Comparison of ENCODE assay signal across 27 cellular contexts in genomic region chr5:149904977-149905376, GRCh38. TPM values are rescaled to one million over a fixed set of nuclear protein-coding genes. Genes with fewer than 3 reads are reported as not detected.
DNase-seq lines count a peak whose midpoint lies in the region; ATAC-seq and TF ChIP-seq lines count a peak whose summit lies in the region.
"Had no signal": no experiment of that assay in that cellular context is flagged by ENCODE, and none has a peak within 500 bp of the region (broad histone marks: within the 10 kb centered on the region; RNA-seq: fewer than 3 reads in every experiment).

No MANE protein-coding gene starts in this region.

- H3K4me2 ChIP-seq in PC-3 (ENCODE audit: low read length) = no peak overlapping the region

- H3K4me1 Mint-ChIP-seq in MCF 10A (ENCODE audit: insufficient read depth, unreplicated experiment) = peaks cover 23% of the 10 kb centered on the region
- H3K4me1 Mint-ChIP-seq in activated CD8-positive, alpha-beta memory T cell treated with anti-CD3 and anti-CD28 coated beads, Interleukin-2, amount 10 ng/mL, durations not matched to agents 7 days and 5 days = peaks cover 26% of the 10 kb centered on the region
- peaks cover 5 to 8% (median 6%) of the 10 kb centered on the region in 3 donors for H3K4me1 Mint-ChIP-seq in CD8-positive, alpha-beta memory T cell

- H3K9me3 Mint-ChIP-seq in MCF 10A (ENCODE audit: unreplicated experiment) = no peaks in the 10 kb centered on the region
- H3K9me3 Mint-ChIP-seq in activated CD8-positive, alpha-beta memory T cell treated with anti-CD3 and anti-CD28 coated beads, Interleukin-2, amount 10 ng/mL, durations not matched to agents 7 days and 5 days (ENCODE audit: low read depth) = no peaks in the 10 kb centered on the region
- H3K9me3 Mint-ChIP-seq in CD8-positive, alpha-beta memory T cell = no peaks in the 10 kb centered on the region
- H3K9me3 Mint-ChIP-seq: neural crest cell; T-helper 1 cell treated with Interleukin-12 subunit alpha and Interleukin-12 subunit beta and Interleukin-4 antibody, amounts not matched to agents 30 μg/mL and 1 μg/mL, for 36 hours had no signal

- H3K9me2 ChIP-seq in PC-3 (replicated peaks; ENCODE audit: low read length) = no peaks in the 10 kb centered on the region

- H3K4me1 ChIP-seq in breast epithelium (no peaks in the 10 kb centered on the region), PC-3 (ENCODE audit: insufficient read depth, low read length) (no peaks in the 10 kb centered on the region)
- H3K4me1 ChIP-seq in CD8-positive, alpha-beta memory T cell (ENCODE audit: insufficient read depth, low read length) = no peaks in the 10 kb centered on the region
- H3K4me1 ChIP-seq: SJSA1 had no signal

- no peaks in the 10 kb centered on the region for H4K20me1 ChIP-seq in PC-3 (ENCODE audit: low read length)

- peak; percentile 54 for DNase-seq in MCF 10A (ENCODE audit: unreplicated experiment)
- no peak for DNase-seq in breast epithelium (ENCODE audit: low spot score in 2 of 2)
- no peak for DNase-seq in PC-3
- DNase-seq in epithelial cell of proximal tubule (ENCODE audit: low read depth) = no peak
- no peak for DNase-seq in activated CD8-positive, alpha-beta memory T cell treated with anti-CD3 and anti-CD28 coated beads, Interleukin-2, amount 10 ng/mL, durations not matched to agents 7 days and 5 days
- no peak for DNase-seq in CD8-positive, alpha-beta memory T cell
- DNase-seq: activated CD4-positive, alpha-beta T cell treated with anti-CD3 and anti-CD28 coated beads for 48 hours; activated naive CD4-positive, alpha-beta T cell treated with Interleukin-2 at 50 U/mL for 16 hours; activated T-cell treated with anti-CD3 and anti-CD28 coated beads, Interleukin-2, amount 50 U/mL, for 48 hours; cortex of kidney; DMS53; GDM1; glutamatergic neuron; Karpas-422; mammary epithelial cell; NCI-H1105; NCI-H1930; NCI-H748 treated with DMSO at 0.1 percent for 48 hours; posterior cingulate gyrus; trophoblast cell had no signal

- no peak overlapping the region for H3K4me3 Mint-ChIP-seq in MCF 10A (ENCODE audit: unreplicated experiment)
- no peak overlapping the region for H3K4me3 Mint-ChIP-seq in activated CD8-positive, alpha-beta memory T cell treated with anti-CD3 and anti-CD28 coated beads, Interleukin-2, amount 10 ng/mL, durations not matched to agents 7 days and 5 days
- no peak overlapping the region for H3K4me3 Mint-ChIP-seq in CD8-positive, alpha-beta memory T cell
- H3K4me3 Mint-ChIP-seq: neural crest cell; T-helper 1 cell treated with Interleukin-12 subunit alpha and Interleukin-12 subunit beta and Interleukin-4 antibody, amounts not matched to agents 30 μg/mL and 1 μg/mL, for 36 hours had no signal

- no peak overlapping the region for H3K9ac ChIP-seq in PC-3 (ENCODE audit: low read length)

- H3K36me3 Mint-ChIP-seq in MCF 10A (ENCODE audit: insufficient read depth, unreplicated experiment) = no peaks in the 10 kb centered on the region
- no peaks in the 10 kb centered on the region for H3K36me3 Mint-ChIP-seq in activated CD8-positive, alpha-beta memory T cell treated with anti-CD3 and anti-CD28 coated beads, Interleukin-2, amount 10 ng/mL, durations not matched to agents 7 days and 5 days
- no peaks in the 10 kb centered on the region for H3K36me3 Mint-ChIP-seq in CD8-positive, alpha-beta memory T cell

- no peaks in the 10 kb centered on the region for H3F3A ChIP-seq in PC-3 (ENCODE audit: low read length, unreplicated experiment)

- H3K36me3 ChIP-seq in breast epithelium = no peaks in the 10 kb centered on the region
- no peaks in the 10 kb centered on the region for H3K36me3 ChIP-seq in PC-3 (ENCODE audit: low read depth, low read length)
- no peaks in the 10 kb centered on the region for H3K36me3 ChIP-seq in CD8-positive, alpha-beta memory T cell (ENCODE audit: insufficient read depth, low read length)
- H3K36me3 ChIP-seq: SJSA1 had no signal

- ATAC-seq in PC-3 (peak; percentile 42), GM18519 (IDR thresholded peaks at IDR 0.05; ENCODE audit: low FRiP score, unreplicated experiment) (no peak), GM19455 (IDR thresholded peaks at IDR 0.05; ENCODE audit: unreplicated experiment) (no peak)
- no peak for ATAC-seq in activated CD8-positive, alpha-beta memory T cell treated with anti-CD3 and anti-CD28 coated beads, Interleukin-2, amount 10 ng/mL, durations not matched to agents 7 days and 5 days
- ATAC-seq: sciatic nerve had no signal

- no peak for TF ChIP-seq POLR2A in breast epithelium (IDR thresholded peaks at IDR 0.05)

- H3K27ac ChIP-seq in breast epithelium (no peak overlapping the region), PC-3 (ENCODE audit: low read length) (no peak overlapping the region)
- no peak overlapping the region for H3K27ac ChIP-seq in CD8-positive, alpha-beta memory T cell (ENCODE audit: low read depth, low read length)
- H3K27ac ChIP-seq: SJSA1 had no signal

- peak overlapping the region; percentile 0 for H3K27ac Mint-ChIP-seq in MCF 10A (ENCODE audit: low read depth, unreplicated experiment)
- no peak overlapping the region for H3K27ac Mint-ChIP-seq in activated CD8-positive, alpha-beta memory T cell treated with anti-CD3 and anti-CD28 coated beads, Interleukin-2, amount 10 ng/mL, durations not matched to agents 7 days and 5 days
- no peak overlapping the region for H3K27ac Mint-ChIP-seq in CD8-positive, alpha-beta memory T cell
- H3K27ac Mint-ChIP-seq: T-helper 1 cell treated with Interleukin-12 subunit alpha and Interleukin-12 subunit beta and Interleukin-4 antibody, amounts not matched to agents 30 μg/mL and 1 μg/mL, for 36 hours had no signal

- H3K27me3 Mint-ChIP-seq in MCF 10A (ENCODE audit: insufficient read depth, unreplicated experiment) = no peaks in the 10 kb centered on the region
- H3K27me3 Mint-ChIP-seq in activated CD8-positive, alpha-beta memory T cell treated with anti-CD3 and anti-CD28 coated beads, Interleukin-2, amount 10 ng/mL, durations not matched to agents 7 days and 5 days = peaks cover 32% of the 10 kb centered on the region
- peaks cover 7 to 39% of the 10 kb centered on the region in 2 donors for H3K27me3 Mint-ChIP-seq in CD8-positive, alpha-beta memory T cell

- TF ChIP-seq CTCF in MCF 10A (IDR thresholded peaks at IDR 0.05; ENCODE audit: unreplicated experiment) (no peak), breast epithelium (IDR thresholded peaks at IDR 0.05) (no peak), PC-3 (conservative IDR thresholded peaks at IDR 0.05; ENCODE audit: low read depth, low read length) (no peak), epithelial cell of proximal tubule (conservative IDR thresholded peaks at IDR 0.05; ENCODE audit: low read depth, low read length) (peak; percentile 18)

- intact Hi-C loops in MCF 10A (cut with micrococcal nuclease) = loop anchor here (1.0 kb wide), 1 partner anchor 68 kb away; no protein-coding TSS in a partner anchor
- intact Hi-C loops in breast epithelium (cut with DNase I; ENCODE audit: low total_unique reads) = loop anchor here (5.0 kb wide), 1 partner anchor 187 kb away; no protein-coding TSS in a partner anchor
- intact Hi-C loops in PC-3 (cut with micrococcal nuclease) = no loop called here

- POLR2A ChIA-PET in MCF 10A (lab: Yijun Ruan, JAX) = interaction anchor here (1.2 to 2.6 kb wide), 3 partner anchors 8 to 11 kb away, joined by 3 to 9 read pairs (median 8); no protein-coding TSS in a partner anchor
- POLR2A ChIA-PET in PC-3 (lab: Charles Lee; ENCODE audit: unreplicated experiment) = no interaction called here
- POLR2A ChIA-PET in CD8-positive, alpha-beta memory T cell (lab: Charles Lee) = no interaction called here

- CTCF ChIA-PET in MCF 10A (lab: Yijun Ruan, JAX) = interaction anchor here (0.6 to 1.4 kb wide), 5 partner anchors 9 to 52 kb away, joined by 3 to 9 read pairs (median 4); no protein-coding TSS in a partner anchor
- CTCF ChIA-PET in PC-3 (lab: Charles Lee) = no interaction called here
- CTCF ChIA-PET in activated CD8-positive, alpha-beta memory T cell treated with anti-CD3 and anti-CD28 coated beads, Interleukin-2, amount 10 ng/mL, durations not matched to agents 7 days and 5 days (lab: Charles Lee) = interaction anchor here (0.9 kb wide), 1 partner anchor 52 kb away, joined by 3 read pairs; no protein-coding TSS in a partner anchor
- CTCF ChIA-PET in CD8-positive, alpha-beta memory T cell (lab: Charles Lee) = no interaction called here

- no peak overlapping the region for H3K4me3 ChIP-seq in breast epithelium
- no peak overlapping the region for H3K4me3 ChIP-seq in PC-3 (ENCODE audit: low read length)
- no peak overlapping the region for H3K4me3 ChIP-seq in epithelial cell of proximal tubule (ENCODE audit: low read depth, low read length)
- no peak overlapping the region for H3K4me3 ChIP-seq in CD8-positive, alpha-beta memory T cell (ENCODE audit: low read length)
- H3K4me3 ChIP-seq: SJSA1 had no signal

- no peaks in the 10 kb centered on the region for H3K79me2 ChIP-seq in PC-3 (ENCODE audit: low read length)

- no peaks in the 10 kb centered on the region for H3K27me3 ChIP-seq in breast epithelium
- H3K27me3 ChIP-seq in PC-3 (ENCODE audit: low read length) = no peaks in the 10 kb centered on the region
- no peaks in the 10 kb centered on the region for H3K27me3 ChIP-seq in CD8-positive, alpha-beta memory T cell (ENCODE audit: insufficient read depth, low read length, poor library complexity, severe bottlenecking)
- H3K27me3 ChIP-seq: SJSA1 had no signal

- H3K9me3 ChIP-seq in breast epithelium = no peaks in the 10 kb centered on the region
- H3K9me3 ChIP-seq in PC-3 (ENCODE audit: low read length) = no peaks in the 10 kb centered on the region
- no peaks in the 10 kb centered on the region for H3K9me3 ChIP-seq in CD8-positive, alpha-beta memory T cell (ENCODE audit: low read length)

- H2AFZ ChIP-seq in PC-3 (ENCODE audit: low read length) = no peak overlapping the region

- BruUV-seq in MCF 10A (replicated peaks; lab: Mats Ljungman, UMichigan) (no TSS peak), PC-3 (replicated peaks; lab: Mats Ljungman, UMichigan) (no TSS peak)

RNA-seq across cellular contexts. Expression of gene PDE6A, which starts 39.6 kb away (rescaled TPM):
- total RNA-seq in MCF 10A (2022) (0.22 and 0.42 TPM in 2 replicates), breast epithelium (under 1 TPM in 2 of 3 donors, not detected in 1; under 0.01 to 0.15 TPM), PC-3 (2014; rRNA removed) (not detected in 2 replicates), epithelial cell of proximal tubule (not detected in 2 replicates)
- total RNA-seq in activated CD8-positive, alpha-beta memory T cell treated with anti-CD3 and anti-CD28 coated beads, Interleukin-2, amount 10 ng/mL, durations not matched to agents 7 days and 5 days = not detected
- not detected for total RNA-seq in CD8-positive, alpha-beta memory T cell
- polyA plus RNA-seq in CD8-positive, alpha-beta memory T cell = not detected
- total RNA-seq: bronchial epithelial cell, neural crest cell, sciatic nerve had no signal

RNA-seq across cellular contexts. Expression of gene SLC26A2, which starts 55.6 kb away (rescaled TPM):
- 44.1 and 56.2 TPM in 2 replicates for total RNA-seq in MCF 10A (2022)
- 100 to 1,000 TPM in 1 of 3 donors, 10 to 100 TPM in 2; 10.6 to 103 (median 30.2) TPM for total RNA-seq in breast epithelium
- total RNA-seq in PC-3 (2014; rRNA removed) = 10.8 and 13.1 TPM in 2 replicates
- total RNA-seq in epithelial cell of proximal tubule = 10.3 and 11.9 TPM in 2 replicates
- total RNA-seq in activated CD8-positive, alpha-beta memory T cell treated with anti-CD3 and anti-CD28 coated beads, Interleukin-2, amount 10 ng/mL, durations not matched to agents 7 days and 5 days = 1 to 10 TPM; 6.2 to 8.4 TPM
- total RNA-seq in CD8-positive, alpha-beta memory T cell = 10 to 100 TPM in 1 of 2 experiments, 1 to 10 TPM in 1; 9.7 to 10.2 TPM
- 4.6 TPM for polyA plus RNA-seq in CD8-positive, alpha-beta memory T cell

Comparison
In these comparisons a context has a peak if more than half of its experiments do, and no peak if none do; other contexts are left out.
1. CTCF ChIA-PET loops: an anchor here in MCF 10A (0.6 to 1.4 kb wide) and activated CD8-positive, alpha-beta memory T cell treated with anti-CD3 and anti-CD28 coated beads, Interleukin-2, amount 10 ng/mL, durations not matched to agents 7 days and 5 days (0.9 kb wide); none called in PC-3 and CD8-positive, alpha-beta memory T cell.